In genomic region chr1:27940297-27940696, GRCh38 we compare ENCODE assay signal across 1 cellular context.
TF ChIP-seq lines count a peak whose summit lies in the region.

No MANE protein-coding gene starts in this region.

TF ChIP-seq in HepG2, 621 proteins besides CTCF, POLR2A, EP300 and RAD21:
- TF ChIP-seq KDM2A (CRISPR knock-in tag; IDR thresholded peaks at IDR 0.05; ENCODE audit: borderline replicate concordance, low read depth), result no peak
- TF ChIP-seq ARID3A (IDR thresholded peaks at IDR 0.05; ENCODE audit: low read depth, low read length), result peak; percentile 37; the same call in 1 of the 2 replicates
- peak; percentile 30; the same call in 1 of the 2 replicates for TF ChIP-seq SMC3 (IDR thresholded peaks at IDR 0.05; ENCODE audit: low read length)
- 0 out of 2 replicates have a peak, but pooled peaks have one; percentile 12 for TF ChIP-seq MAZ (IDR thresholded peaks at IDR 0.05; ENCODE audit: borderline replicate concordance, low read depth, low read length)
- TF ChIP-seq MAZ (CRISPR knock-in tag; IDR thresholded peaks at IDR 0.05; ENCODE audit: low read depth), result no peak
- TF ChIP-seq STAG1 (CRISPR knock-in tag; IDR thresholded peaks at IDR 0.05), result peak; percentile 62
TF ChIP-seq in HepG2: peak in this region for 4.
